In genomic region chr5:1801061-1801953, GRCh38 we compare ENCODE assay signal across 8 cellular contexts. TPM values are rescaled to one million over a fixed set of nuclear protein-coding genes. Genes with fewer than 3 reads are reported as not detected.
DNase-seq lines count a peak whose midpoint lies in the region; ATAC-seq and TF ChIP-seq lines count a peak whose summit lies in the region.

TSS of gene NDUFS6 (plus strand) at chr5:1801407. CDS start at chr5:1801418, 11 bp downstream.

- peak; percentile 66 to 81 (median 74) for DNase-seq in CD4-positive, alpha-beta T cell
- DNase-seq in NOMO-1 (lab: John Stamatoyannopoulos, UW; ENCODE audit: unreplicated experiment in 2 of 2) (peak; percentile 91 to 96), endothelial cell (ENCODE audit: low spot score) (peak; percentile 73), mesothelial cell of epicardium (ENCODE audit: low spot score in 2 of 2, unreplicated experiment in 2 of 2) (peak in 1 of 2 experiments; percentile 60)
- peak; percentile 88 for DNase-seq in activated CD8-positive, alpha-beta memory T cell treated with anti-CD3 and anti-CD28 coated beads, Interleukin-2, amount 10 ng/mL, durations not matched to agents 7 days and 5 days
- peak; percentile 49 to 70 for DNase-seq in stimulated activated CD8-positive, alpha-beta memory T cell treated with anti-CD3 and anti-CD28 coated beads, Interleukin-15, amount 100 ng/mL, for 4 hours (ENCODE audit: low read depth in 2 of 2)

- no peak for TF ChIP-seq CTCF in CD4-positive, alpha-beta T cell (IDR thresholded peaks at IDR 0.05)
- TF ChIP-seq CTCF in endothelial cell (IDR thresholded peaks at IDR 0.05; ENCODE audit: unreplicated experiment) (no peak), mesothelial cell of epicardium (IDR thresholded peaks at IDR 0.05; ENCODE audit: unreplicated experiment) (no peak)

- CTCF ChIA-PET in CD4-positive, alpha-beta T cell (lab: Charles Lee) = interaction anchor here (2.2 kb wide), 1 partner anchor 9 kb away, joined by 5 read pairs; no protein-coding TSS in a partner anchor
- CTCF ChIA-PET in activated CD8-positive, alpha-beta memory T cell treated with anti-CD3 and anti-CD28 coated beads, Interleukin-2, amount 10 ng/mL, durations not matched to agents 7 days and 5 days (lab: Charles Lee) = interaction anchor here (1.1 to 1.8 kb wide), 3 partner anchors 9 to 38 kb away, joined by 3 to 5 read pairs (median 4); no protein-coding TSS in a partner anchor

- H3K4me1 Mint-ChIP-seq in CD4-positive, alpha-beta T cell (ENCODE audit: low read depth) = peaks cover 65% of the 10 kb centered on the region
- peaks cover 50% of the 10 kb centered on the region for H3K4me1 Mint-ChIP-seq in activated CD8-positive, alpha-beta memory T cell treated with anti-CD3 and anti-CD28 coated beads, Interleukin-2, amount 10 ng/mL, durations not matched to agents 7 days and 5 days
- H3K4me1 Mint-ChIP-seq in endothelial cell (ENCODE audit: unreplicated experiment) (peaks cover 11% of the 10 kb centered on the region), mesothelial cell of epicardium (peaks cover 26% of the 10 kb centered on the region)

- H3K27me3 Mint-ChIP-seq in CD4-positive, alpha-beta T cell = no peaks in the 10 kb centered on the region
- H3K27me3 Mint-ChIP-seq in activated CD8-positive, alpha-beta memory T cell treated with anti-CD3 and anti-CD28 coated beads, Interleukin-2, amount 10 ng/mL, durations not matched to agents 7 days and 5 days = no peaks in the 10 kb centered on the region
- H3K27me3 Mint-ChIP-seq in endothelial cell (ENCODE audit: unreplicated experiment) (peaks cover 5% of the 10 kb centered on the region), mesothelial cell of epicardium (ENCODE audit: low read depth) (no peaks in the 10 kb centered on the region)

- POLR2A ChIA-PET in CD4-positive, alpha-beta T cell (lab: Charles Lee) = interaction anchor here (1.0 to 2.5 kb wide), 5 partner anchors 9 to 1328 kb away, joined by 3 to 15 read pairs (median 4); no protein-coding TSS in a partner anchor

- peak; percentile 61 for ATAC-seq in CD4-positive, alpha-beta T cell (ENCODE audit: poor library complexity)
- ATAC-seq in GM19438 (IDR thresholded peaks at IDR 0.05; ENCODE audit: low read depth, unreplicated experiment) (peak; percentile 54), HG03565 (IDR thresholded peaks at IDR 0.05; ENCODE audit: unreplicated experiment) (peak; percentile 45)
- peak; percentile 65 for ATAC-seq in activated CD8-positive, alpha-beta memory T cell treated with anti-CD3 and anti-CD28 coated beads, Interleukin-2, amount 10 ng/mL, durations not matched to agents 7 days and 5 days

- peaks cover 88% of the 10 kb centered on the region for H3K36me3 Mint-ChIP-seq in CD4-positive, alpha-beta T cell (ENCODE audit: low read depth)
- peaks cover 44% of the 10 kb centered on the region for H3K36me3 Mint-ChIP-seq in activated CD8-positive, alpha-beta memory T cell treated with anti-CD3 and anti-CD28 coated beads, Interleukin-2, amount 10 ng/mL, durations not matched to agents 7 days and 5 days
- H3K36me3 Mint-ChIP-seq in endothelial cell (ENCODE audit: low read depth, unreplicated experiment) = peaks cover 15% of the 10 kb centered on the region
- peaks cover 32% of the 10 kb centered on the region for H3K36me3 Mint-ChIP-seq in mesothelial cell of epicardium

- peak within 1 kb of the TSS; percentile 100 for H3K4me3 Mint-ChIP-seq in CD4-positive, alpha-beta T cell
- peak within 1 kb of the TSS; percentile 93 for H3K4me3 Mint-ChIP-seq in activated CD8-positive, alpha-beta memory T cell treated with anti-CD3 and anti-CD28 coated beads, Interleukin-2, amount 10 ng/mL, durations not matched to agents 7 days and 5 days
- H3K4me3 Mint-ChIP-seq in endothelial cell (ENCODE audit: unreplicated experiment) = peak within 1 kb of the TSS; percentile 93
- peak within 1 kb of the TSS; percentile 89 for H3K4me3 Mint-ChIP-seq in mesothelial cell of epicardium

- no peaks in the 10 kb centered on the region for H3K27me3 ChIP-seq in CD4-positive, alpha-beta T cell (ENCODE audit: control insufficient read depth, insufficient read depth, low read length)

- H3K9me3 ChIP-seq in CD4-positive, alpha-beta T cell (ENCODE audit: control insufficient read depth, low read length) = no peaks in the 10 kb centered on the region

- H3K27ac Mint-ChIP-seq in CD4-positive, alpha-beta T cell = peak within 1 kb of the TSS; percentile 99
- peak within 1 kb of the TSS; percentile 94 for H3K27ac Mint-ChIP-seq in activated CD8-positive, alpha-beta memory T cell treated with anti-CD3 and anti-CD28 coated beads, Interleukin-2, amount 10 ng/mL, durations not matched to agents 7 days and 5 days
- H3K27ac Mint-ChIP-seq in endothelial cell (ENCODE audit: unreplicated experiment) = peak within 1 kb of the TSS; percentile 76
- peak within 1 kb of the TSS; percentile 99 for H3K27ac Mint-ChIP-seq in mesothelial cell of epicardium

- H3K9me3 Mint-ChIP-seq in CD4-positive, alpha-beta T cell = no peaks in the 10 kb centered on the region
- H3K9me3 Mint-ChIP-seq in activated CD8-positive, alpha-beta memory T cell treated with anti-CD3 and anti-CD28 coated beads, Interleukin-2, amount 10 ng/mL, durations not matched to agents 7 days and 5 days (ENCODE audit: low read depth) = no peaks in the 10 kb centered on the region
- H3K9me3 Mint-ChIP-seq in endothelial cell (ENCODE audit: unreplicated experiment) (no peaks in the 10 kb centered on the region), mesothelial cell of epicardium (no peaks in the 10 kb centered on the region)

- intact Hi-C loops in CD4-positive, alpha-beta T cell (cut with DNase I, micrococcal nuclease) = loop anchor here (1.0 to 5.0 kb wide), 4 partner anchors 8 to 909 kb away; partner anchors contain the start of genes BRD9 (in 1 of the 2) and TRIP13 (in 1 of the 2)

- peak within 1 kb of the TSS; percentile 89 for H3K27ac ChIP-seq in CD4-positive, alpha-beta T cell (ENCODE audit: low read depth, low read length)

RNA-seq across cellular contexts. Expression of gene NDUFS6, which starts in this region (rescaled TPM):
- total RNA-seq in CD4-positive, alpha-beta T cell = 10 to 100 TPM; 13.1 to 17.5 TPM
- 10 to 100 TPM; 35.2 to 37.5 TPM for total RNA-seq in activated CD8-positive, alpha-beta memory T cell treated with anti-CD3 and anti-CD28 coated beads, Interleukin-2, amount 10 ng/mL, durations not matched to agents 7 days and 5 days
- 31.0 TPM for total RNA-seq in endothelial cell (ENCODE audit: unreplicated experiment)
- 26.7 to 29.7 TPM (median 28.0 TPM) in 3 replicates for total RNA-seq in mesothelial cell of epicardium
